8 cellular contexts compared by ENCODE assay signal in the genomic region with DNA sequence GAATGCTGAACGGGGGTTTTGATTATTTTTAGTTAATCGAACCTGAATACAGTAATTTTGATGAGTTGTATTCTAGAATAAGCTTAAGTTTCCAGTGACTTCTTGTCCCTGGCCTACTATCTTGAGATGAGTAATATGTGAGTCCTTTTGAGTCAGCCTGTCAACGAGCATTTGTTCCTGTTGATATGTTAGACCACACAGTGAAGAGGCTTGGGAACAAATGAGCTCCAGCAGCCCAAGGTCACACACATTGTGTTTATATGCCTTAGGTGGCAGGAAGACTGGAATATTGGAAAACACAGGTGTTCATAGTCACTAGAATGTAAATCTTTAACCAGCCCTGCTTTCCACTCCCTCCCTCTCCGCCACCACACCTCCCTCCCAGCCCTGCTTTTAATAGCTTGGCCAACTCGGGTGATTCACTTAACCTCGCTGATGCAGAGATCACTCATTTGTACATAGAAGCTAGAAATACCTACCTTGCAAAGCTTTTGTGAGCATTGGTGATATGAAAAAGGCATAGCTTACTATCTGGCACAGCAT. TPM values are rescaled to one million over a fixed set of nuclear protein-coding genes. Genes with fewer than 3 reads are reported as not detected.
A peak's percentile ranks its signal among the peaks of the same experiment; 100 is the strongest.
DNase-seq lines count a peak whose midpoint lies in the region; ATAC-seq, FAIRE-seq and TF ChIP-seq lines count a peak whose summit lies in the region.

No MANE protein-coding gene starts in this region.

- TF ChIP-seq CTCF in RWPE1 (conservative IDR thresholded peaks at IDR 0.05; ENCODE audit: low read depth) (no peak), A673 (conservative IDR thresholded peaks at IDR 0.05; ENCODE audit: low read depth, low read length) (no peak)

- H3K36me3 ChIP-seq in A673 (ENCODE audit: insufficient read depth, low read length, poor library complexity, severe bottlenecking), result no peaks in the 10 kb centered on the region

- intact Hi-C loops in posterior cingulate gyrus (cut with DNase I) (no loop called here), A673 (cut with micrococcal nuclease; ENCODE audit: unreplicated experiment) (no loop called here)

- no peaks in the 10 kb centered on the region for H3K9me3 Mint-ChIP-seq in activated naive CD8-positive, alpha-beta T cell treated with anti-CD3 and anti-CD28 coated beads, Interleukin-2, amount 50 U/mL, for 24 hours
- no peaks in the 10 kb centered on the region for H3K9me3 Mint-ChIP-seq in activated naive CD8-positive, alpha-beta T cell treated with anti-CD3 and anti-CD28 coated beads for 36 hours

- H3K4me1 Mint-ChIP-seq in activated naive CD8-positive, alpha-beta T cell treated with anti-CD3 and anti-CD28 coated beads, Interleukin-2, amount 50 U/mL, for 24 hours, result peaks cover 13% of the 10 kb centered on the region
- H3K4me1 Mint-ChIP-seq in activated naive CD8-positive, alpha-beta T cell treated with anti-CD3 and anti-CD28 coated beads for 36 hours, result no peaks in the 10 kb centered on the region

- peak; percentile 86 for ATAC-seq in activated naive CD8-positive, alpha-beta T cell treated with anti-CD3 and anti-CD28 coated beads, Interleukin-2, amount 50 U/mL, for 24 hours
- peak; percentile 96 for ATAC-seq in HG02884 (IDR thresholded peaks at IDR 0.05; ENCODE audit: unreplicated experiment)

- no TSS peak for BruUV-seq in A673 (replicated peaks; lab: Mats Ljungman, UMichigan)

- CTCF ChIA-PET in RWPE1 (lab: Yijun Ruan, JAX), result interaction anchor here (1.1 to 1.3 kb wide), 2 partner anchors 8 to 41 kb away, joined by 4 to 5 read pairs; no protein-coding TSS in a partner anchor
- CTCF ChIA-PET in A673 (lab: Charles Lee), result no interaction called here

- H3K27ac Mint-ChIP-seq in activated naive CD8-positive, alpha-beta T cell treated with anti-CD3 and anti-CD28 coated beads, Interleukin-2, amount 50 U/mL, for 24 hours, result no peak overlapping the region
- H3K27ac Mint-ChIP-seq in activated naive CD8-positive, alpha-beta T cell treated with anti-CD3 and anti-CD28 coated beads for 36 hours, result no peak overlapping the region

- FAIRE-seq in islet of Langerhans (lab: Jason Lieb, UNC), result peak; percentile 98

- H3K27me3 Mint-ChIP-seq in activated naive CD8-positive, alpha-beta T cell treated with anti-CD3 and anti-CD28 coated beads, Interleukin-2, amount 50 U/mL, for 24 hours, result peaks cover 8% of the 10 kb centered on the region
- peaks cover 14% of the 10 kb centered on the region for H3K27me3 Mint-ChIP-seq in activated naive CD8-positive, alpha-beta T cell treated with anti-CD3 and anti-CD28 coated beads for 36 hours

- H3K4me3 ChIP-seq in A673 (ENCODE audit: low read depth, low read length, poor library complexity, severe bottlenecking), result no peak overlapping the region

- DNase-seq in activated naive CD8-positive, alpha-beta T cell treated with anti-CD3 and anti-CD28 coated beads, Interleukin-2, amount 50 U/mL, for 24 hours, result no peak
- DNase-seq in activated naive CD8-positive, alpha-beta T cell treated with anti-CD3 and anti-CD28 coated beads for 36 hours, result no peak
- peak; percentile 64 for DNase-seq in RWPE1 (ENCODE audit: low spot score)
- DNase-seq in posterior cingulate gyrus, result no peak
- DNase-seq in activated CD8-positive, alpha-beta memory T cell treated with anti-CD3 and anti-CD28 coated beads, Interleukin-2, amount 50 U/mL, for 48 hours, result no peak
- DNase-seq in A673 (ENCODE audit: low spot score), result no peak

- H3K9me3 ChIP-seq in A673 (ENCODE audit: low read depth, low read length, poor library complexity, severe bottlenecking), result no peaks in the 10 kb centered on the region

- peaks cover 9% of the 10 kb centered on the region for H3K4me1 ChIP-seq in A673 (ENCODE audit: insufficient read depth, low read length, poor library complexity, severe bottlenecking)

- H3K36me3 Mint-ChIP-seq in activated naive CD8-positive, alpha-beta T cell treated with anti-CD3 and anti-CD28 coated beads, Interleukin-2, amount 50 U/mL, for 24 hours (ENCODE audit: low read depth), result no peaks in the 10 kb centered on the region
- H3K36me3 Mint-ChIP-seq in activated naive CD8-positive, alpha-beta T cell treated with anti-CD3 and anti-CD28 coated beads for 36 hours, result no peaks in the 10 kb centered on the region

- H3K27me3 ChIP-seq in A673 (replicated peaks; ENCODE audit: insufficient read depth, low read depth, low read length, poor library complexity), result no peaks in the 10 kb centered on the region

- POLR2A ChIA-PET in RWPE1 (lab: Yijun Ruan, JAX; ENCODE audit: low non-redundant PET) (no interaction called here), A673 (lab: Charles Lee; ENCODE audit: low non-redundant PET) (no interaction called here)

- no peak overlapping the region for H3K4me3 Mint-ChIP-seq in activated naive CD8-positive, alpha-beta T cell treated with anti-CD3 and anti-CD28 coated beads, Interleukin-2, amount 50 U/mL, for 24 hours
- H3K4me3 Mint-ChIP-seq in activated naive CD8-positive, alpha-beta T cell treated with anti-CD3 and anti-CD28 coated beads for 36 hours, result no peak overlapping the region

- H3K27ac ChIP-seq in RWPE1, result no peak overlapping the region
- H3K27ac ChIP-seq in A673 (ENCODE audit: low read depth, low read length, poor library complexity, severe bottlenecking), result no peak overlapping the region

RNA-seq across cellular contexts. Expression of gene SMPDL3A, which starts 9.1 kb away (rescaled TPM):
- total RNA-seq in activated naive CD8-positive, alpha-beta T cell treated with anti-CD3 and anti-CD28 coated beads for 36 hours, result under 1 TPM in 1 of 2 experiments, not detected in 1; 0.30 TPM
- 10.3 and 12.4 TPM in 2 replicates for total RNA-seq in A673 (2021)

RNA-seq across cellular contexts. Expression of gene FABP7, which starts 18.7 kb away (rescaled TPM):
- total RNA-seq in activated naive CD8-positive, alpha-beta T cell treated with anti-CD3 and anti-CD28 coated beads for 36 hours, result not detected
- 1.2 and 1.4 TPM in 2 replicates for total RNA-seq in A673 (2021)
